Comparison of ENCODE assay signal across 1 cellular context in the genomic region with DNA sequence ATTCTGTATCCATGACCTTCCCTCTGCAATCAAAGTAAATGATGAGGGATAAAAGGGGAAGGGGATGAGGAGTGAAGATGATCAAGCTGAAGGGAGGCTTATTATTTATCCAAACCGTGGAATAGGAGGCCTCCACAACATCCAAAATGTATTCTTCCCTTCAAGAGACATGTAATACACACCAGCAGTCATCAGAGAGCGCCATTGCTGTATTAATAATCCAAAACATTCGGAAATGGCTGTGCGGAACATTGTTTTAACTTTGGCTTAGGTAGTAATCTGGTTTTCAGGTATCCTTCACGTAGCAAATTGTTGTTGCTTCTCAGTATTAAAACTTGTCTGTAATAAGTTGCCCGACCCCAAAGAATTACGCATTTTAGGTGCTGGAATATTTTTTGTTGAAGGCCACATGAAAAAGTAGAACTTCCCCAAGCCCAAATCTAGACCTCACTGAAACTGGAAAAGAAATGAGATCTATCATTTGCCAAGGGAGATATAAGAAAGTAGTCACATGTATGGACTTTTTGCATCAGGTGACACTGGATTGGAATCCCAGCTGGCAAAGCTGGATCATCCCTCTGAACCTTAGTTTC.
TF ChIP-seq lines count a peak whose summit lies in the region.

No MANE protein-coding gene starts in this region.

TF ChIP-seq in K562, 482 proteins besides CTCF, POLR2A, EP300 and RAD21 (continued from another document):
- TF ChIP-seq DEAF1 (CRISPR knock-in tag; IDR thresholded peaks at IDR 0.05) (peak; percentile 88), BRD9 (IDR thresholded peaks at IDR 0.05; ENCODE audit: low read depth, partially characterized antibody) (peak; percentile 41), STAG1 (CRISPR knock-in tag; IDR thresholded peaks at IDR 0.05; ENCODE audit: borderline replicate concordance) (peak; percentile 66; the same call in 1 of the 2 replicates), RB1 (IDR thresholded peaks at IDR 0.05; ENCODE audit: low read depth) (peak; percentile 61; the same call in 1 of the 2 replicates), RFX1 (IDR thresholded peaks at IDR 0.05) (no peak), PHF20 (IDR thresholded peaks at IDR 0.05; ENCODE audit: partially characterized antibody) (peak; percentile 17), ZNF140 (CRISPR knock-in tag; IDR thresholded peaks at IDR 0.05) (no peak), JUND (IDR thresholded peaks at IDR 0.05; ENCODE audit: borderline replicate concordance, low read depth, low read length) (0 out of 2 replicates have a peak, but pooled peaks have one; percentile 22), JUND (tag; IDR thresholded peaks at IDR 0.05; ENCODE audit: borderline replicate concordance, low read depth, low read length) (no peak), L3MBTL2 (IDR thresholded peaks at IDR 0.05) (0 out of 2 replicates have a peak, but pooled peaks have one; percentile 18)
- TF ChIP-seq, protein P1, sequence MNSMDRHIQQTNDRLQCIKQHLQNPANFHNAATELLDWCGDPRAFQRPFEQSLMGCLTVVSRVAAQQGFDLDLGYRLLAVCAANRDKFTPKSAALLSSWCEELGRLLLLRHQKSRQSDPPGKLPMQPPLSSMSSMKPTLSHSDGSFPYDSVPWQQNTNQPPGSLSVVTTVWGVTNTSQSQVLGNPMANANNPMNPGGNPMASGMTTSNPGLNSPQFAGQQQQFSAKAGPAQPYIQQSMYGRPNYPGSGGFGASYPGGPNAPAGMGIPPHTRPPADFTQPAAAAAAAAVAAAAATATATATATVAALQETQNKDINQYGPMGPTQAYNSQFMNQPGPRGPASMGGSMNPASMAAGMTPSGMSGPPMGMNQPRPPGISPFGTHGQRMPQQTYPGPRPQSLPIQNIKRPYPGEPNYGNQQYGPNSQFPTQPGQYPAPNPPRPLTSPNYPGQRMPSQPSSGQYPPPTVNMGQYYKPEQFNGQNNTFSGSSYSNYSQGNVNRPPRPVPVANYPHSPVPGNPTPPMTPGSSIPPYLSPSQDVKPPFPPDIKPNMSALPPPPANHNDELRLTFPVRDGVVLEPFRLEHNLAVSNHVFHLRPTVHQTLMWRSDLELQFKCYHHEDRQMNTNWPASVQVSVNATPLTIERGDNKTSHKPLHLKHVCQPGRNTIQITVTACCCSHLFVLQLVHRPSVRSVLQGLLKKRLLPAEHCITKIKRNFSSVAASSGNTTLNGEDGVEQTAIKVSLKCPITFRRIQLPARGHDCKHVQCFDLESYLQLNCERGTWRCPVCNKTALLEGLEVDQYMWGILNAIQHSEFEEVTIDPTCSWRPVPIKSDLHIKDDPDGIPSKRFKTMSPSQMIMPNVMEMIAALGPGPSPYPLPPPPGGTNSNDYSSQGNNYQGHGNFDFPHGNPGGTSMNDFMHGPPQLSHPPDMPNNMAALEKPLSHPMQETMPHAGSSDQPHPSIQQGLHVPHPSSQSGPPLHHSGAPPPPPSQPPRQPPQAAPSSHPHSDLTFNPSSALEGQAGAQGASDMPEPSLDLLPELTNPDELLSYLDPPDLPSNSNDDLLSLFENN (IDR thresholded peaks at IDR 0.05; ENCODE audit: low read depth in 2 of 2, low read length in 2 of 2), result no peak
